4 cellular contexts compared by ENCODE assay signal in genomic region chr15:78560201-78560600, GRCh38. TPM values are rescaled to one million over a fixed set of nuclear protein-coding genes. Genes with fewer than 3 reads are reported as not detected.
DNase-seq lines count a peak whose midpoint lies in the region; ATAC-seq and TF ChIP-seq lines count a peak whose summit lies in the region.
"Not testable (repeated sequence)": the region's sequence is repeated elsewhere in the genome, so short reads cannot be mapped to it uniquely, and the experiment has no call there.
"Had no signal": no experiment of that assay in that cellular context is flagged by ENCODE, and none has a peak within 500 bp of the region (broad histone marks: within the 10 kb centered on the region; RNA-seq: fewer than 3 reads in every experiment).

No MANE protein-coding gene starts in this region.

- H3K27me3 ChIP-seq in trophoblast cell (ENCODE audit: insufficient read depth, low read length); psoas muscle (ENCODE audit: insufficient read depth in 3 of 3, low read length in 2 of 3): not testable (repeated sequence)

- peak in 3 of 4 donors; percentile 18 to 62 (median 36) for ATAC-seq in psoas muscle

- not testable (repeated sequence) for H2AK5ac ChIP-seq in trophoblast cell (ENCODE audit: low read length)

- H3K4me1 ChIP-seq in trophoblast cell (ENCODE audit: control insufficient read depth in 1 of 2, insufficient read depth in 2 of 2, low read length in 2 of 2); psoas muscle: not testable (repeated sequence)

- H3K4ac ChIP-seq in trophoblast cell (ENCODE audit: low read depth, low read length) = not testable (repeated sequence)

- not testable (repeated sequence) for H3K79me2 ChIP-seq in trophoblast cell (ENCODE audit: control insufficient read depth, insufficient read depth, low read length, poor library complexity)

- not testable (repeated sequence) for H3K23ac ChIP-seq in trophoblast cell (ENCODE audit: low read length)

- H3K9ac ChIP-seq in trophoblast cell (ENCODE audit: low read length) = not testable (repeated sequence)

- not testable (repeated sequence) for H3K79me1 ChIP-seq in trophoblast cell (ENCODE audit: low read length)

- not testable (repeated sequence) for H4K8ac ChIP-seq in trophoblast cell (ENCODE audit: low read depth, low read length)

- no CpG with 5 or more reads among the region's 10 CpGs for WGBS in trophoblast cell (ENCODE audit: extremely low coverage, insufficient coverage, insufficient read length)
- 68 to 79% (median 73%) methylated on average over 10 of the region's 10 CpGs for WGBS in psoas muscle, 3 donors

- H2BK5ac ChIP-seq in trophoblast cell (ENCODE audit: low read depth, low read length, poor library complexity) = not testable (repeated sequence)

- not testable (repeated sequence) for TF ChIP-seq CTCF in psoas muscle (IDR thresholded peaks at IDR 0.05)

- H3K14ac ChIP-seq in trophoblast cell (ENCODE audit: low read length) = not testable (repeated sequence)

- H3K4me2 ChIP-seq in trophoblast cell (ENCODE audit: low read length) = not testable (repeated sequence)

- H2AFZ ChIP-seq in trophoblast cell (ENCODE audit: insufficient read depth, low read length, poor library complexity) = not testable (repeated sequence)

- intact Hi-C loops in psoas muscle (cut with DNase I) = not testable (repeated sequence)

- H3K9me3 ChIP-seq in trophoblast cell (ENCODE audit: insufficient read depth, low read depth, low read length); psoas muscle: not testable (repeated sequence)

- not testable (repeated sequence) for H3K4me3 ChIP-seq in trophoblast cell (ENCODE audit: low read depth, low read length); psoas muscle

- H4K91ac ChIP-seq in trophoblast cell (ENCODE audit: low read depth, low read length) = not testable (repeated sequence)

- not testable (repeated sequence) for H2BK12ac ChIP-seq in trophoblast cell (ENCODE audit: low read length)

- not testable (repeated sequence) for H2BK120ac ChIP-seq in trophoblast cell (ENCODE audit: insufficient read depth, low read length, poor library complexity)

- not testable (repeated sequence) for H3K36me3 ChIP-seq in trophoblast cell (ENCODE audit: control insufficient read depth in 1 of 2, insufficient read depth in 2 of 2, low read length in 2 of 2); psoas muscle (ENCODE audit: insufficient read depth in 1 of 2, low read depth in 1 of 2)

- H3K18ac ChIP-seq in trophoblast cell (ENCODE audit: low read length) = not testable (repeated sequence)

- H4K12ac ChIP-seq in trophoblast cell (ENCODE audit: low read depth, low read length) = not testable (repeated sequence)

- peak; percentile 61 to 70 for DNase-seq in trophoblast cell
- DNase-seq in psoas muscle = not testable (repeated sequence)

- not testable (repeated sequence) for H3K27ac ChIP-seq in trophoblast cell (ENCODE audit: low read depth, low read length); psoas muscle

RNA-seq across cellular contexts. Expression of gene CHRNA5, which starts 5.1 kb away (rescaled TPM):
- 1.3 and 2.0 TPM in 2 replicates for polyA plus RNA-seq in trophoblast cell (2013)
- 1 to 10 TPM in 3 of 4 donors, under 1 TPM in 1; 0.71 to 4.4 (median 3.8) TPM for total RNA-seq in psoas muscle
- 1 to 10 TPM; 1.4 to 3.3 (median 2.4) TPM for polyA plus RNA-seq in psoas muscle
- polyA plus RNA-seq: CD14-positive monocyte had no signal

RNA-seq across cellular contexts. Expression of gene PSMA4, which starts 20.0 kb away (rescaled TPM):
- polyA plus RNA-seq in trophoblast cell (2013) = 499 and 508 TPM in 2 replicates
- 100 to 1,000 TPM in 3 of 4 donors, 10 to 100 TPM in 1; 94.3 to 227 (median 176) TPM for total RNA-seq in psoas muscle
- 100 to 1,000 TPM; 261 to 487 (median 348) TPM for polyA plus RNA-seq in psoas muscle

RNA-seq across cellular contexts. Expression of gene HYKK, which starts 52.8 kb away (rescaled TPM):
- polyA plus RNA-seq in trophoblast cell (2013) = 0.49 and 0.55 TPM in 2 replicates
- 10 to 100 TPM in 1 of 4 donors, 1 to 10 TPM in 3; 3.1 to 10.9 (median 6.0) TPM for total RNA-seq in psoas muscle
- polyA plus RNA-seq in psoas muscle = 1 to 10 TPM; 1.1 to 3.4 (median 2.9) TPM
- total RNA-seq: A673 had no signal
- polyA plus RNA-seq: CD14-positive monocyte had no signal
